12 cellular contexts compared by ENCODE assay signal in genomic region chr5:124176692-124177091, GRCh38.
A peak's percentile ranks its signal among the peaks of the same experiment; 100 is the strongest.
DNase-seq lines count a peak whose midpoint lies in the region; ATAC-seq and TF ChIP-seq lines count a peak whose summit lies in the region.
"Had no signal": no experiment of that assay in that cellular context is flagged by ENCODE, and none has a peak within 500 bp of the region (broad histone marks: within the 10 kb centered on the region; RNA-seq: fewer than 3 reads in every experiment).

No MANE protein-coding gene starts in this region.

- intact Hi-C loops in ascending aorta (cut with DNase I), result no loop called here
- intact Hi-C loops in left ventricle myocardium superior (cut with micrococcal nuclease), result no loop called here
- intact Hi-C loops in upper lobe of right lung (cut with DNase I), result no loop called here

- H3K36me3 ChIP-seq in ascending aorta (no peaks in the 10 kb centered on the region), upper lobe of right lung (no peaks in the 10 kb centered on the region)
- H3K36me3 ChIP-seq: transverse colon had no signal

- no peak overlapping the region for H3K27ac ChIP-seq in ascending aorta
- no peak overlapping the region for H3K27ac ChIP-seq in upper lobe of right lung
- H3K27ac ChIP-seq: A549, transverse colon had no signal

- H3K27me3 ChIP-seq in ascending aorta (no peaks in the 10 kb centered on the region), upper lobe of right lung (no peaks in the 10 kb centered on the region)
- H3K27me3 ChIP-seq: transverse colon had no signal

- H3K4me3 ChIP-seq in ascending aorta (no peak overlapping the region), upper lobe of right lung (no peak overlapping the region)
- H3K4me3 ChIP-seq: A549, transverse colon had no signal

- DNase-seq in NCI-H1092 treated with DMSO at 0.1 percent for 48 hours (lab: John Stamatoyannopoulos, UW) (peak; percentile 4), NCI-H1092 (lab: John Stamatoyannopoulos, UW) (no peak), ascending aorta (ENCODE audit: low spot score in 2 of 2) (peak in 1 of 2 donors; percentile 66), left ventricle myocardium superior (peak; percentile 30), upper lobe of right lung (no peak), NCI-H524 treated with DMSO at 0.1 percent for 48 hours (lab: John Stamatoyannopoulos, UW) (no peak)
- no peak for DNase-seq in activated naive CD4-positive, alpha-beta T cell treated with anti-CD3 and anti-CD28 coated beads, Interleukin-2, amount 50 U/mL, for 16 hours
- DNase-seq: activated naive CD4-positive, alpha-beta T cell treated with anti-CD3 and anti-CD28 coated beads, Interleukin-2, amount 10 ng/mL, durations not matched to agents 7 days and 5 days; NCI-H2227 treated with DMSO at 0.1 percent for 48 hours; transverse colon had no signal

- peak in 2 of 3 experiments; percentile 13 to 20 for TF ChIP-seq CTCF in ascending aorta (IDR thresholded peaks at IDR 0.05)
- TF ChIP-seq CTCF in upper lobe of right lung (IDR thresholded peaks at IDR 0.05), result peak; percentile 10

- ATAC-seq in left ventricle myocardium superior (peak; percentile 98), upper lobe of right lung (no peak), HG03196 (IDR thresholded peaks at IDR 0.05; ENCODE audit: unreplicated experiment) (no peak)
- ATAC-seq: A549 had no signal

- H3K4me1 ChIP-seq in ascending aorta, result peaks cover 0 to 5% of the 10 kb centered on the region in 2 donors
- H3K4me1 ChIP-seq in upper lobe of right lung, result no peaks in the 10 kb centered on the region
- H3K4me1 ChIP-seq: A549 had no signal

- H3K9me3 ChIP-seq in ascending aorta (peaks cover 4 to 22% of the 10 kb centered on the region in 2 donors), upper lobe of right lung (peaks cover 10% of the 10 kb centered on the region)
- H3K9me3 ChIP-seq: A549 had no signal

Comparison
In these comparisons a context has a peak if more than half of its experiments do, and no peak if none do; other contexts are left out.
1. DNase-seq: peak in NCI-H1092 treated with DMSO at 0.1 percent for 48 hours (single experiment) and left ventricle myocardium superior (single experiment); none in NCI-H1092 (single experiment), upper lobe of right lung (single experiment), activated naive CD4-positive, alpha-beta T cell treated with anti-CD3 and anti-CD28 coated beads, Interleukin-2, amount 50 U/mL, for 16 hours (single experiment) and NCI-H524 treated with DMSO at 0.1 percent for 48 hours (single experiment).